Comparison of ENCODE assay signal across 1 cellular context in the genomic region with DNA sequence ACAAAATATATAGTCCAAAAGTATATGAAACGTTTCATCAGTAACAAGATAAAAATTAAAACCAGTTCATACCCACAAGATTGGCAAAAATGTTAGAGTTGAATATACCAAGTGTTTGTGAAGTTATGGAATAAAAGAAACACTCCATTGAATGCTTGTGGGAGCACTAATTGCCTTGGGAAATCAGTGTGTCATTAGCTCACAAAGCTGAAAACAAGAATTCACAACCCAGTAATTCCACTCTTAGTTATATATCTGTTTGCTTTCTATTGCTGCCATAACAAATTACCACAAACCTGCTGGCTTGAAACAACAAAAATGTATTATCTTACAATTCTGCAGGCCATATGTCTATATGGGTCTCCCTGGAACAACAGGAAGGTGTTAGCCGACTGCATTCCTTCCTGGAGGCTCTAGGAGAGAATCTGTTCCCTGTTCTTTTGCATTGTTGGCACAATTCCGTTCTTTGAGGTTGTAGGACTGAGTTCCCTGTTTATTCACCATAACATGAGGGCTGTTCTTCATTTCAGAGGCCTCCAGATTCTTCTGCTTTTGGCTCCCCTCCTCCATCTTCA.
TF ChIP-seq lines count a peak whose summit lies in the region.

No MANE protein-coding gene starts in this region.

TF ChIP-seq in GM12878, 131 proteins besides CTCF, POLR2A, EP300 and RAD21 (continued from another document):
- TF ChIP-seq CUX1 (IDR thresholded peaks at IDR 0.05; ENCODE audit: insufficient replicate concordance, low read depth, low read length): no peak
- no peak for TF ChIP-seq KDM1A (IDR thresholded peaks at IDR 0.05; ENCODE audit: borderline replicate concordance)
